Comparison of ENCODE assay signal across 30 cellular contexts in genomic region chr5:101782352-101783087, GRCh38.
DNase-seq lines count a peak whose midpoint lies in the region; ATAC-seq and TF ChIP-seq lines count a peak whose summit lies in the region.
"Had no signal": no experiment of that assay in that cellular context is flagged by ENCODE, and none has a peak within 500 bp of the region (broad histone marks: within the 10 kb centered on the region; RNA-seq: fewer than 3 reads in every experiment).

No MANE protein-coding gene starts in this region.

- H3K4me3 Mint-ChIP-seq in WTC11: peak overlapping the region; percentile 36; the same call in 1 of the 2 replicates
- H3K4me3 Mint-ChIP-seq: activated CD4-positive, alpha-beta T cell treated with anti-CD3 and anti-CD28 coated beads for 36 hours; activated naive CD4-positive, alpha-beta T cell treated with anti-CD3 and anti-CD28 coated beads, Interleukin-2, amount 50 U/mL, for 24 hours; CD4-positive, CD25-positive, alpha-beta regulatory T cell; natural killer cell had no signal

- H3K27ac ChIP-seq in HUES6 (ENCODE audit: low read depth, low read length) (no peak overlapping the region), prostate gland (no peak overlapping the region), mammary epithelial cell (ENCODE audit: insufficient read depth, low read depth, low read length) (no peak overlapping the region)
- H3K27ac ChIP-seq: brain microvascular endothelial cell, esophagus muscularis mucosa, foreskin keratinocyte, heart right ventricle, lower lobe of right lung, suprapubic skin, upper lobe of right lung had no signal

- H3K27me3 Mint-ChIP-seq in WTC11 (ENCODE audit: low read depth): peaks cover 49% of the 10 kb centered on the region
- H3K27me3 Mint-ChIP-seq: activated CD4-positive, alpha-beta T cell treated with anti-CD3 and anti-CD28 coated beads for 36 hours; activated naive CD4-positive, alpha-beta T cell treated with anti-CD3 and anti-CD28 coated beads, Interleukin-2, amount 50 U/mL, for 24 hours; CD4-positive, CD25-positive, alpha-beta regulatory T cell had no signal

- peaks cover 8% of the 10 kb centered on the region for H3K4me1 Mint-ChIP-seq in WTC11
- H3K4me1 Mint-ChIP-seq: activated CD4-positive, alpha-beta T cell treated with anti-CD3 and anti-CD28 coated beads for 36 hours; activated naive CD4-positive, alpha-beta T cell treated with anti-CD3 and anti-CD28 coated beads, Interleukin-2, amount 50 U/mL, for 24 hours; CD4-positive, CD25-positive, alpha-beta regulatory T cell; natural killer cell had no signal

- peaks cover 4% of the 10 kb centered on the region; the same call in 1 of the 2 replicates for H3K4me1 ChIP-seq in HUES6 (ENCODE audit: control insufficient read depth, insufficient read depth, low read length)
- peaks cover 6% of the 10 kb centered on the region for H3K4me1 ChIP-seq in prostate gland (replicated peaks)
- no peaks in the 10 kb centered on the region for H3K4me1 ChIP-seq in mammary epithelial cell (ENCODE audit: insufficient read depth, low read length)
- H3K4me1 ChIP-seq: foreskin keratinocyte, heart right ventricle, lower lobe of right lung, suprapubic skin, upper lobe of right lung had no signal

- ATAC-seq in WTC11: no peak
- ATAC-seq: activated CD4-positive, alpha-beta T cell treated with anti-CD3 and anti-CD28 coated beads for 36 hours; GM12878; heart right ventricle; natural killer cell had no signal

- H3K36me3 ChIP-seq in HUES6 (ENCODE audit: control insufficient read depth, insufficient read depth, low read length) (no peaks in the 10 kb centered on the region), prostate gland (no peaks in the 10 kb centered on the region), mammary epithelial cell (ENCODE audit: insufficient read depth, low read length) (no peaks in the 10 kb centered on the region)
- H3K36me3 ChIP-seq: brain microvascular endothelial cell, esophagus muscularis mucosa, heart right ventricle, lower lobe of right lung, suprapubic skin, upper lobe of right lung had no signal

- H3K27me3 ChIP-seq in HUES6 (ENCODE audit: control insufficient read depth, insufficient read depth, low read length) (peaks cover 45% of the 10 kb centered on the region), prostate gland (replicated peaks; ENCODE audit: insufficient read depth) (no peaks in the 10 kb centered on the region), mammary epithelial cell (ENCODE audit: insufficient read depth, low read length) (no peaks in the 10 kb centered on the region)
- H3K27me3 ChIP-seq: brain microvascular endothelial cell, esophagus muscularis mucosa, foreskin keratinocyte, heart right ventricle, suprapubic skin, upper lobe of right lung had no signal

- H3K27ac Mint-ChIP-seq in WTC11: no peak overlapping the region
- H3K27ac Mint-ChIP-seq: activated CD4-positive, alpha-beta T cell treated with anti-CD3 and anti-CD28 coated beads for 36 hours; activated naive CD4-positive, alpha-beta T cell treated with anti-CD3 and anti-CD28 coated beads, Interleukin-2, amount 50 U/mL, for 24 hours; CD4-positive, CD25-positive, alpha-beta regulatory T cell; natural killer cell had no signal

- TF ChIP-seq POLR2A in prostate gland (IDR thresholded peaks at IDR 0.05): no peak

- H3K9ac ChIP-seq in HUES6 (ENCODE audit: low read length): no peak overlapping the region
- H3K9ac ChIP-seq in mammary epithelial cell (ENCODE audit: insufficient read depth, low read length): no peak overlapping the region

- H3K4me2 ChIP-seq in mammary epithelial cell (ENCODE audit: insufficient read depth, low read depth, low read length): no peak overlapping the region

- H3K4me3 ChIP-seq in HUES6 (ENCODE audit: low read depth, low read length) (peak overlapping the region; percentile 51; the same call in 1 of the 2 replicates), prostate gland (no peak overlapping the region), mammary epithelial cell (replicated peaks in 1 of 3; ENCODE audit: insufficient read depth in 1 of 3, low read depth in 2 of 3, low read length in 3 of 3) (no peak overlapping the region)
- H3K4me3 ChIP-seq: GM12878, smooth muscle cell had no signal

- dilution Hi-C loops in mammary epithelial cell (cut with HindIII; ENCODE audit: low sequenced_read_pairs): no loop called here

- intact Hi-C loops in prostate gland (cut with DNase I) (no loop called here), mammary epithelial cell (cut with micrococcal nuclease) (no loop called here)

- CTCF ChIA-PET in WTC11 (lab: Charles Lee) (interaction anchor here (1.9 kb wide), 1 partner anchor 195 kb away, joined by 5 read pairs; no protein-coding TSS in a partner anchor), mammary epithelial cell (lab: Charles Lee; ENCODE audit: low non-redundant PET) (no interaction called here)

- DNase-seq in NCI-H2029 (lab: John Stamatoyannopoulos, UW) (peak; percentile 13), NCI-H2029 treated with DMSO at 0.1 percent for 48 hours (lab: John Stamatoyannopoulos, UW) (no peak), WTC11 (ENCODE audit: low spot score) (no peak), prostate gland (ENCODE audit: low spot score) (peak; percentile 46), iPS-NIHi11 (ENCODE audit: low spot score) (no peak), mammary epithelial cell (no peak), NCI-H526 treated with DMSO at 0.1 percent for 48 hours (lab: John Stamatoyannopoulos, UW) (no peak)
- DNase-seq: activated CD4-positive, alpha-beta T cell treated with anti-CD3 and anti-CD28 coated beads for 36 hours; amniotic stem cell; brain microvascular endothelial cell; CD4-positive, CD25-positive, alpha-beta regulatory T cell; cerebellar nuclear complex; dermis blood vessel endothelial cell; foreskin keratinocyte; H7; heart right ventricle; kidney glomerular epithelial cell; lower lobe of right lung; natural killer cell; NCI-H1436; NCI-H524 treated with DMSO at 0.1 percent for 48 hours; SHP77 treated with DMSO at 0.1 percent for 48 hours; stimulated activated naive CD4-positive, alpha-beta T cell; upper lobe of right lung had no signal

- POLR2A ChIA-PET in WTC11 (lab: Charles Lee): no interaction called here

- H2AFZ ChIP-seq in mammary epithelial cell (ENCODE audit: low read depth, low read length): no peak overlapping the region

- no peak for TF ChIP-seq CTCF in WTC11 (IDR thresholded peaks at IDR 0.05)
- TF ChIP-seq CTCF in prostate gland (IDR thresholded peaks at IDR 0.05): no peak
- TF ChIP-seq CTCF in mammary epithelial cell (conservative IDR thresholded peaks at IDR 0.05 in 1 of 2, IDR thresholded peaks at IDR 0.05 in 1 of 2; ENCODE audit: extremely low read depth in 1 of 2, insufficient read depth in 1 of 2, low read depth in 1 of 2, low read length in 2 of 2): no peak

- no peaks in the 10 kb centered on the region for H4K20me1 ChIP-seq in mammary epithelial cell (ENCODE audit: insufficient read depth, low read length)

- peaks cover 4% of the 10 kb centered on the region for H3K9me3 Mint-ChIP-seq in WTC11
- H3K9me3 Mint-ChIP-seq: activated naive CD4-positive, alpha-beta T cell treated with anti-CD3 and anti-CD28 coated beads, Interleukin-2, amount 50 U/mL, for 24 hours had no signal

- no peaks in the 10 kb centered on the region for H3K79me2 ChIP-seq in mammary epithelial cell (ENCODE audit: insufficient read depth, low read length)

- no TSS peak for BruUV-seq in mammary epithelial cell (replicated peaks; lab: Mats Ljungman, UMichigan)

- in situ Hi-C loops in mammary epithelial cell (cut with MboI; ENCODE audit: low sequenced_read_pairs in 2 of 2): no loop called here

- H3K9me3 ChIP-seq in HUES6 (ENCODE audit: control insufficient read depth, insufficient read depth, low read depth, low read length): 0 out of 2 replicates have a peak, but pooled peaks cover 2% of the 10 kb centered on the region
- H3K9me3 ChIP-seq in prostate gland: no peaks in the 10 kb centered on the region
- H3K9me3 ChIP-seq in mammary epithelial cell (replicated peaks; ENCODE audit: insufficient read depth, low read length): no peaks in the 10 kb centered on the region
- H3K9me3 ChIP-seq: esophagus muscularis mucosa, lower lobe of right lung, suprapubic skin, upper lobe of right lung had no signal

- WGBS in prostate gland: 31% methylated on average over 10 of the region's 10 CpGs
- WGBS in mammary epithelial cell (ENCODE audit: low coverage, missing lambda C conversion rate): 62% methylated on average over 10 of the region's 10 CpGs

- no peaks in the 10 kb centered on the region for H3K36me3 Mint-ChIP-seq in WTC11
- H3K36me3 Mint-ChIP-seq: activated naive CD4-positive, alpha-beta T cell treated with anti-CD3 and anti-CD28 coated beads, Interleukin-2, amount 50 U/mL, for 24 hours; CD4-positive, CD25-positive, alpha-beta regulatory T cell; natural killer cell had no signal

TF ChIP-seq in WTC11, 78 proteins besides CTCF, POLR2A, EP300 and RAD21:
- TF ChIP-seq ZNF232 (CRISPR knock-in tag; IDR thresholded peaks at IDR 0.05): no peak
- no peak for TF ChIP-seq SMAD3 (CRISPR knock-in tag; IDR thresholded peaks at IDR 0.05; ENCODE audit: borderline replicate concordance)
- TF ChIP-seq GABPB1 (CRISPR knock-in tag; IDR thresholded peaks at IDR 0.05): no peak
- TF ChIP-seq NR3C1 (CRISPR knock-in tag; conservative IDR thresholded peaks at IDR 0.05; ENCODE audit: low read depth): no peak
- TF ChIP-seq MAX (CRISPR knock-in tag; IDR thresholded peaks at IDR 0.05): no peak
- TF ChIP-seq STAT6 (CRISPR knock-in tag; conservative IDR thresholded peaks at IDR 0.05; ENCODE audit: low read depth): no peak
- TF ChIP-seq RORB (CRISPR knock-in tag; IDR thresholded peaks at IDR 0.05): no peak
TF ChIP-seq in WTC11: peak in this region for 0.

Comparison
In these comparisons a context has a peak if more than half of its experiments do, and no peak if none do; other contexts are left out.
1. DNase-seq: peak in NCI-H2029 (single experiment) and prostate gland (single experiment); none in NCI-H2029 treated with DMSO at 0.1 percent for 48 hours (single experiment), WTC11 (single experiment), iPS-NIHi11 (single experiment), mammary epithelial cell (single experiment) and NCI-H526 treated with DMSO at 0.1 percent for 48 hours (single experiment).